In the genomic region with DNA sequence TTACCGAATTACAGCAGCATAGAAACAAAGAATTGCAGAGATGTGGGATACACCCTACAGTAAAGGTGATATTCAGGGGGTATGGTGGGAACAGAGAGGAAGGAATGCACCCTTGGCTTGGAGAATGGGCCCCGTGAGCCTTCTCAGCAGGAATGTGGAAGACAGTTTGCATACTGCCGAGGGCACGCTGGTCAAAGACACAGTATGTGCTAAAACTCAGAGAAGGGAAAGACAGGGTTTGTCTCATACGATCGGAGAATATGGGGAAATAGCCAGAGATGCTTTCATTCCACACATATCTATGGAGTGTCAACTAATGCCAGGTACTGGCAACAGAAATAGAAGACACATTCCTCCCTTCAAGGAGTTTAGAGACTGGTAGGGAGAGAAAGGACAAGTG, we compare ENCODE assay signal across 16 cellular contexts. TPM values are rescaled to one million over a fixed set of nuclear protein-coding genes. Genes with fewer than 3 reads are reported as not detected.
DNase-seq lines count a peak whose midpoint lies in the region; ATAC-seq and TF ChIP-seq lines count a peak whose summit lies in the region.
"Had no signal": no experiment of that assay in that cellular context is flagged by ENCODE, and none has a peak within 500 bp of the region (broad histone marks: within the 10 kb centered on the region; RNA-seq: fewer than 3 reads in every experiment).

No MANE protein-coding gene starts in this region.

- H3K4me1 ChIP-seq in CD8-positive, alpha-beta T cell (ENCODE audit: insufficient read depth, low read length) = peaks cover 80% of the 10 kb centered on the region
- H3K4me1 ChIP-seq in neutrophil (ENCODE audit: control insufficient read depth in 1 of 2, insufficient read depth in 1 of 2, low read depth in 1 of 2, low read length in 1 of 2) = peaks cover 89 to 97% of the 10 kb centered on the region in 2 experiments
- H3K4me1 ChIP-seq in colonic mucosa = no peaks in the 10 kb centered on the region
- H3K4me1 ChIP-seq in neuronal stem cell (ENCODE audit: control insufficient read depth in 2 of 2, insufficient read depth in 1 of 2, low read depth in 1 of 2, low read length in 2 of 2) = peaks cover 6 to 11% of the 10 kb centered on the region in 2 donors
- H3K4me1 ChIP-seq: ascending aorta, BE2C had no signal

- no peak for TF ChIP-seq CTCF in CD8-positive, alpha-beta T cell (IDR thresholded peaks at IDR 0.05)
- TF ChIP-seq CTCF in HL-60 (IDR thresholded peaks at IDR 0.05; ENCODE audit: insufficient read depth, low read length) = no peak
- TF ChIP-seq CTCF in neutrophil (IDR thresholded peaks at IDR 0.05) = no peak
- TF ChIP-seq CTCF in colonic mucosa (IDR thresholded peaks at IDR 0.05) = no peak

- no peaks in the 10 kb centered on the region for H3K79me1 ChIP-seq in neuronal stem cell (ENCODE audit: low read depth, low read length)

- H3K9me3 Mint-ChIP-seq in CD8-positive, alpha-beta T cell = no peaks in the 10 kb centered on the region
- H3K9me3 Mint-ChIP-seq in central memory CD8-positive, alpha-beta T cell = no peaks in the 10 kb centered on the region

- peaks cover 86% of the 10 kb centered on the region for H3K4me1 Mint-ChIP-seq in CD8-positive, alpha-beta T cell (ENCODE audit: low read depth)
- H3K4me1 Mint-ChIP-seq in central memory CD8-positive, alpha-beta T cell = peaks cover 54% of the 10 kb centered on the region

- ATAC-seq in CD8-positive, alpha-beta T cell = no peak
- no peak for ATAC-seq in central memory CD8-positive, alpha-beta T cell (replicated peaks; ENCODE audit: extremely low read depth, poor library complexity, severe bottlenecking)
- ATAC-seq: GM12878 had no signal

- no peak overlapping the region for H3K14ac ChIP-seq in neuronal stem cell (ENCODE audit: low read length)

- H4K91ac ChIP-seq in neuronal stem cell (ENCODE audit: low read depth, low read length, poor library complexity) = no peak overlapping the region

- H3K36me3 Mint-ChIP-seq in CD8-positive, alpha-beta T cell = peaks cover 2% of the 10 kb centered on the region
- no peaks in the 10 kb centered on the region for H3K36me3 Mint-ChIP-seq in central memory CD8-positive, alpha-beta T cell (ENCODE audit: insufficient read depth)

- no peak for DNase-seq in CD8-positive, alpha-beta T cell
- DNase-seq in HL-60 (ENCODE audit: low read depth in 1 of 2, low spot score in 1 of 2) = no peak
- no peak for DNase-seq in central memory CD8-positive, alpha-beta T cell (ENCODE audit: low spot score in 2 of 2)
- no peak for DNase-seq in colonic mucosa
- DNase-seq in A172 (ENCODE audit: low spot score) = no peak
- DNase-seq in neuronal stem cell (ENCODE audit: low spot score) = no peak
- DNase-seq: BE2C; effector CD4-positive, alpha-beta T cell; NCI-H187; NCI-H526 treated with DMSO at 0.1 percent for 48 hours; Peyer's patch had no signal

- H2BK15ac ChIP-seq in neuronal stem cell (ENCODE audit: low read length) = no peak overlapping the region

- no peak overlapping the region for H3K4me3 Mint-ChIP-seq in CD8-positive, alpha-beta T cell
- H3K4me3 Mint-ChIP-seq in central memory CD8-positive, alpha-beta T cell = no peak overlapping the region
- H3K4me3 Mint-ChIP-seq: memory B cell had no signal

- no peak overlapping the region for H2AFZ ChIP-seq in neuronal stem cell (ENCODE audit: low read length)

- H3K4ac ChIP-seq in neuronal stem cell (ENCODE audit: low read length) = no peak overlapping the region

- H4K8ac ChIP-seq in neuronal stem cell (ENCODE audit: low read depth, low read length) = no peak overlapping the region

- H3K27ac ChIP-seq in CD8-positive, alpha-beta T cell (ENCODE audit: low read depth, low read length) = peak overlapping the region; percentile 32
- peak overlapping the region; percentile 87 for H3K27ac ChIP-seq in HL-60 (replicated peaks)
- peak overlapping the region; percentile 87 for H3K27ac ChIP-seq in neutrophil
- no peak overlapping the region for H3K27ac ChIP-seq in colonic mucosa
- H3K27ac ChIP-seq in neuronal stem cell (replicated peaks; ENCODE audit: low read length) = no peak overlapping the region
- H3K27ac ChIP-seq: ascending aorta, suprapubic skin had no signal

- no peaks in the 10 kb centered on the region for H3K27me3 ChIP-seq in CD8-positive, alpha-beta T cell (ENCODE audit: insufficient read depth, low read length)
- H3K27me3 ChIP-seq in HL-60 (ENCODE audit: insufficient read depth, poor library complexity, severe bottlenecking) = no peaks in the 10 kb centered on the region
- H3K27me3 ChIP-seq in neutrophil = no peaks in the 10 kb centered on the region
- H3K27me3 ChIP-seq in colonic mucosa = no peaks in the 10 kb centered on the region
- H3K27me3 ChIP-seq in neuronal stem cell (ENCODE audit: control insufficient read depth in 3 of 3, insufficient read depth in 3 of 3, low read depth in 1 of 3, low read length in 3 of 3) = no peaks in the 10 kb centered on the region
- H3K27me3 ChIP-seq: ascending aorta, BE2C, Peyer's patch, suprapubic skin had no signal

- CTCF ChIA-PET in CD8-positive, alpha-beta T cell (lab: Charles Lee) = interaction anchor here (1.1 to 5.3 kb wide), 5 partner anchors 18 to 364 kb away, joined by 3 to 33 read pairs (median 15); partner anchors contain the start of gene UBASH3B

- H2BK120ac ChIP-seq in neuronal stem cell (ENCODE audit: low read depth, low read length) = no peak overlapping the region

- no peak overlapping the region for H3K4me3 ChIP-seq in CD8-positive, alpha-beta T cell (ENCODE audit: low read depth, low read length)
- H3K4me3 ChIP-seq in HL-60 (replicated peaks; ENCODE audit: insufficient read depth, low read length) = no peak overlapping the region
- H3K4me3 ChIP-seq in neutrophil (ENCODE audit: low read depth in 1 of 2, low read length in 1 of 2) = peak overlapping the region in 1 of 2 experiments; percentile 4
- no peak overlapping the region for H3K4me3 ChIP-seq in colonic mucosa
- H3K4me3 ChIP-seq in neuronal stem cell (ENCODE audit: low read length in 2 of 2) = no peak overlapping the region
- H3K4me3 ChIP-seq: ascending aorta, GM12878, Peyer's patch, suprapubic skin had no signal

- intact Hi-C loops in CD8-positive, alpha-beta T cell (cut with DNase I, micrococcal nuclease) = no loop called here
- intact Hi-C loops in colonic mucosa (cut with DNase I) = loop anchor here (10.0 kb wide), 1 partner anchor 602 kb away; no protein-coding TSS in a partner anchor

- no peaks in the 10 kb centered on the region for H3K27me3 Mint-ChIP-seq in CD8-positive, alpha-beta T cell (ENCODE audit: low read depth)
- H3K27me3 Mint-ChIP-seq in central memory CD8-positive, alpha-beta T cell = no peaks in the 10 kb centered on the region

- H3K18ac ChIP-seq in neuronal stem cell (ENCODE audit: low read length) = no peak overlapping the region

- no peaks in the 10 kb centered on the region for H3K36me3 ChIP-seq in CD8-positive, alpha-beta T cell (ENCODE audit: insufficient read depth, low read length)
- H3K36me3 ChIP-seq in neutrophil (no peaks in the 10 kb centered on the region), colonic mucosa (no peaks in the 10 kb centered on the region), neuronal stem cell (replicated peaks in 1 of 2; ENCODE audit: control insufficient read depth in 2 of 2, insufficient read depth in 2 of 2, low read length in 2 of 2) (no peaks in the 10 kb centered on the region)
- H3K36me3 ChIP-seq: ascending aorta, BE2C, Peyer's patch, suprapubic skin had no signal

- H2BK5ac ChIP-seq in neuronal stem cell (ENCODE audit: low read length) = no peak overlapping the region

- no peaks in the 10 kb centered on the region for H3K9me3 ChIP-seq in CD8-positive, alpha-beta T cell (ENCODE audit: low read length)
- no peaks in the 10 kb centered on the region for H3K9me3 ChIP-seq in neutrophil
- no peaks in the 10 kb centered on the region for H3K9me3 ChIP-seq in colonic mucosa
- no peaks in the 10 kb centered on the region for H3K9me3 ChIP-seq in neuronal stem cell (replicated peaks in 1 of 2; ENCODE audit: control insufficient read depth in 2 of 2, insufficient read depth in 1 of 2, low read depth in 1 of 2, low read length in 2 of 2)
- H3K9me3 ChIP-seq: ascending aorta, BE2C, Peyer's patch, suprapubic skin had no signal

- no peak overlapping the region for H2AK5ac ChIP-seq in neuronal stem cell (ENCODE audit: low read depth, low read length)

- no peak overlapping the region for H3K23ac ChIP-seq in neuronal stem cell (ENCODE audit: low read depth, low read length, poor library complexity)

- H3K27ac Mint-ChIP-seq in CD8-positive, alpha-beta T cell = peak overlapping the region; percentile 91
- peak overlapping the region; percentile 39 for H3K27ac Mint-ChIP-seq in central memory CD8-positive, alpha-beta T cell (ENCODE audit: low read depth)
- H3K27ac Mint-ChIP-seq: memory B cell had no signal

- POLR2A ChIA-PET in CD8-positive, alpha-beta T cell (lab: Charles Lee) = interaction anchor here (2.3 to 2.6 kb wide), 3 partner anchors 17 to 36 kb away, joined by 11 to 17 read pairs (median 16); partner anchors contain the start of gene UBASH3B

- no peak overlapping the region for H2BK12ac ChIP-seq in neuronal stem cell (ENCODE audit: low read length)

- no CpG with 5 or more reads among the region's 6 CpGs for WGBS in neuronal stem cell (ENCODE audit: extremely low coverage in 2 of 2, insufficient read length in 2 of 2, insufficient replicate concordance in 1 of 2), 2 donors

- H3K4me2 ChIP-seq in neuronal stem cell (ENCODE audit: insufficient read depth, low read length, poor library complexity, severe bottlenecking) = no peak overlapping the region

- H3K9ac ChIP-seq in colonic mucosa (ENCODE audit: low read depth in 2 of 2, low read length in 2 of 2) = no peak overlapping the region
- H3K9ac ChIP-seq in neuronal stem cell (ENCODE audit: low read depth, low read length, poor library complexity) = no peak overlapping the region

RNA-seq across cellular contexts. Expression of gene UBASH3B, which starts 36.9 kb away (rescaled TPM):
- 10 to 100 TPM; 16.7 to 19.3 TPM for total RNA-seq in CD8-positive, alpha-beta T cell
- total RNA-seq in colonic mucosa = 1 to 10 TPM; 3.7 to 5.8 TPM
- total RNA-seq in A172 (2014; rRNA removed; shearing (Covaris generic)) = 4.0 and 6.9 TPM in 2 replicates
- 3.4 TPM for polyA plus RNA-seq in neuronal stem cell (2013, experiment 1 of 2)
- 3.6 TPM for polyA plus RNA-seq in neuronal stem cell (2013, experiment 2 of 2)

Comparison
In these comparisons a context has a peak if more than half of its experiments do, and no peak if none do; other contexts are left out.
1. H3K27ac ChIP-seq: peak in CD8-positive, alpha-beta T cell (single experiment), HL-60 (single experiment) and neutrophil (single experiment); none in colonic mucosa (single experiment) and neuronal stem cell (single experiment).